In genomic region chr17:17833664-17834357, GRCh38 we compare ENCODE assay signal across 10 cellular contexts. TPM values are rescaled to one million over a fixed set of nuclear protein-coding genes. Genes with fewer than 3 reads are reported as not detected.
DNase-seq lines count a peak whose midpoint lies in the region; ATAC-seq and TF ChIP-seq lines count a peak whose summit lies in the region.
"Had no signal": no experiment of that assay in that cellular context is flagged by ENCODE, and none has a peak within 500 bp of the region (broad histone marks: within the 10 kb centered on the region; RNA-seq: fewer than 3 reads in every experiment).

No MANE protein-coding gene starts in this region.

- no peaks in the 10 kb centered on the region for H3K27me3 Mint-ChIP-seq in activated CD8-positive, alpha-beta memory T cell treated with anti-CD3 and anti-CD28 coated beads, Interleukin-2, amount 10 ng/mL, durations not matched to agents 7 days and 5 days

- POLR2A ChIA-PET in PC-3 (lab: Charles Lee; ENCODE audit: unreplicated experiment) = interaction anchor here (0.5 kb wide), 1 partner anchor 134 kb away, joined by 5 read pairs; no protein-coding TSS in a partner anchor

- no TSS peak for BruUV-seq in PC-3 (replicated peaks; lab: Mats Ljungman, UMichigan)

- H3K4me2 ChIP-seq in PC-3 (ENCODE audit: low read length) = peak overlapping the region; percentile 94

- no peak for TF ChIP-seq POLR2A in suprapubic skin (IDR thresholded peaks at IDR 0.05)

- CTCF ChIA-PET in activated CD8-positive, alpha-beta memory T cell treated with anti-CD3 and anti-CD28 coated beads, Interleukin-2, amount 10 ng/mL, durations not matched to agents 7 days and 5 days (lab: Charles Lee) = interaction anchor here (0.9 to 4.2 kb wide), 8 partner anchors 7 to 153 kb away, joined by 3 to 34 read pairs (median 4); no protein-coding TSS in a partner anchor
- CTCF ChIA-PET in PC-3 (lab: Charles Lee) = no interaction called here

- H3K4me3 ChIP-seq in PC-3 (ENCODE audit: low read length) (no peak overlapping the region; the same call in 1 of the 2 replicates), suprapubic skin (no peak overlapping the region), brain microvascular endothelial cell (ENCODE audit: low read depth, low read length) (no peak overlapping the region)
- no peak overlapping the region for H3K4me3 ChIP-seq in effector memory CD4-positive, alpha-beta T cell (ENCODE audit: insufficient read depth, low read depth, low read length, poor library complexity, severe bottlenecking)

- H3K4me1 ChIP-seq in PC-3 (ENCODE audit: insufficient read depth, low read length) = peaks cover 42% of the 10 kb centered on the region
- H3K4me1 ChIP-seq in effector memory CD4-positive, alpha-beta T cell (ENCODE audit: control insufficient read depth, insufficient read depth, low read length, poor library complexity, severe bottlenecking) = peaks cover 22% of the 10 kb centered on the region
- peaks cover 67% of the 10 kb centered on the region for H3K4me1 ChIP-seq in suprapubic skin

- H2AFZ ChIP-seq in PC-3 (ENCODE audit: low read length) = no peak overlapping the region

- no peak for TF ChIP-seq EP300 in suprapubic skin (IDR thresholded peaks at IDR 0.05)

- TF ChIP-seq CTCF in PC-3 (conservative IDR thresholded peaks at IDR 0.05; ENCODE audit: low read depth, low read length) (no peak), suprapubic skin (IDR thresholded peaks at IDR 0.05) (no peak), brain microvascular endothelial cell (IDR thresholded peaks at IDR 0.05; ENCODE audit: low read depth, low read length, missing control alignments) (no peak)

- H3K9ac ChIP-seq in PC-3 (ENCODE audit: low read length) = peak overlapping the region; percentile 30; the same call in 1 of the 2 replicates

- in situ Hi-C loops in brain microvascular endothelial cell (cut with HindIII; ENCODE audit: low pct_ligation_motif_present, low sequenced_read_pairs) = no loop called here

- H3K4me3 Mint-ChIP-seq in activated CD8-positive, alpha-beta memory T cell treated with anti-CD3 and anti-CD28 coated beads, Interleukin-2, amount 10 ng/mL, durations not matched to agents 7 days and 5 days = peak overlapping the region; percentile 85
- H3K4me3 Mint-ChIP-seq in stimulated activated effector memory CD8-positive, alpha-beta T cell treated with anti-CD3 and anti-CD28 coated beads, Interleukin-12 subunit alpha, Interleukin-12 subunit beta, amount 100 ng/mL, for 72 hours = peak overlapping the region; percentile 84

- H3K9me3 Mint-ChIP-seq in activated CD8-positive, alpha-beta memory T cell treated with anti-CD3 and anti-CD28 coated beads, Interleukin-2, amount 10 ng/mL, durations not matched to agents 7 days and 5 days (ENCODE audit: low read depth) = no peaks in the 10 kb centered on the region
- no peaks in the 10 kb centered on the region for H3K9me3 Mint-ChIP-seq in stimulated activated effector memory CD8-positive, alpha-beta T cell treated with anti-CD3 and anti-CD28 coated beads, Interleukin-12 subunit alpha, Interleukin-12 subunit beta, amount 100 ng/mL, for 72 hours
- H3K9me3 Mint-ChIP-seq: nephron progenitor cell had no signal

- WGBS in suprapubic skin = 83% methylated on average over 8 of the region's 8 CpGs

- no peaks in the 10 kb centered on the region for H3K9me3 ChIP-seq in PC-3 (ENCODE audit: low read length)
- no peaks in the 10 kb centered on the region for H3K9me3 ChIP-seq in effector memory CD4-positive, alpha-beta T cell (ENCODE audit: control insufficient read depth, low read length)
- H3K9me3 ChIP-seq in suprapubic skin = no peaks in the 10 kb centered on the region

- H4K20me1 ChIP-seq in PC-3 (ENCODE audit: low read length) = peaks cover 33% of the 10 kb centered on the region

- no peaks in the 10 kb centered on the region for H3F3A ChIP-seq in PC-3 (ENCODE audit: low read length, unreplicated experiment)

- H3K27me3 ChIP-seq in PC-3 (ENCODE audit: low read length) = no peaks in the 10 kb centered on the region
- no peaks in the 10 kb centered on the region for H3K27me3 ChIP-seq in effector memory CD4-positive, alpha-beta T cell (replicated peaks; ENCODE audit: control insufficient read depth, insufficient read depth, low read length, poor library complexity, severe bottlenecking)
- H3K27me3 ChIP-seq in suprapubic skin = no peaks in the 10 kb centered on the region
- no peaks in the 10 kb centered on the region for H3K27me3 ChIP-seq in brain microvascular endothelial cell (replicated peaks)

- H3K36me3 Mint-ChIP-seq in activated CD8-positive, alpha-beta memory T cell treated with anti-CD3 and anti-CD28 coated beads, Interleukin-2, amount 10 ng/mL, durations not matched to agents 7 days and 5 days = peaks cover 13% of the 10 kb centered on the region
- H3K36me3 Mint-ChIP-seq in stimulated activated effector memory CD8-positive, alpha-beta T cell treated with anti-CD3 and anti-CD28 coated beads, Interleukin-12 subunit alpha, Interleukin-12 subunit beta, amount 100 ng/mL, for 72 hours = peaks cover 39% of the 10 kb centered on the region

- intact Hi-C loops in PC-3 (cut with micrococcal nuclease) = no loop called here

- no peak for ATAC-seq in activated CD8-positive, alpha-beta memory T cell treated with anti-CD3 and anti-CD28 coated beads, Interleukin-2, amount 10 ng/mL, durations not matched to agents 7 days and 5 days
- ATAC-seq in PC-3 = no peak
- ATAC-seq in stimulated activated effector memory CD8-positive, alpha-beta T cell treated with anti-CD3 and anti-CD28 coated beads, Interleukin-12 subunit alpha, Interleukin-12 subunit beta, amount 100 ng/mL, for 72 hours = no peak

- H3K27ac Mint-ChIP-seq in activated CD8-positive, alpha-beta memory T cell treated with anti-CD3 and anti-CD28 coated beads, Interleukin-2, amount 10 ng/mL, durations not matched to agents 7 days and 5 days = peak overlapping the region; percentile 95
- no peak overlapping the region for H3K27ac Mint-ChIP-seq in stimulated activated effector memory CD8-positive, alpha-beta T cell treated with anti-CD3 and anti-CD28 coated beads, Interleukin-12 subunit alpha, Interleukin-12 subunit beta, amount 100 ng/mL, for 72 hours
- H3K27ac Mint-ChIP-seq: nephron progenitor cell had no signal

- H3K36me3 ChIP-seq in PC-3 (ENCODE audit: low read depth, low read length) = peaks cover 10% of the 10 kb centered on the region; the same call in 1 of the 2 replicates
- no peaks in the 10 kb centered on the region for H3K36me3 ChIP-seq in effector memory CD4-positive, alpha-beta T cell (ENCODE audit: control insufficient read depth, insufficient read depth, low read length)
- no peaks in the 10 kb centered on the region for H3K36me3 ChIP-seq in suprapubic skin
- H3K36me3 ChIP-seq in brain microvascular endothelial cell (replicated peaks) = peaks cover 16% of the 10 kb centered on the region

- no peaks in the 10 kb centered on the region for H3K9me2 ChIP-seq in PC-3 (replicated peaks; ENCODE audit: low read length)

- no peak for DNase-seq in activated CD8-positive, alpha-beta memory T cell treated with anti-CD3 and anti-CD28 coated beads, Interleukin-2, amount 10 ng/mL, durations not matched to agents 7 days and 5 days
- no peak for DNase-seq in activated CD8-positive, alpha-beta memory T cell treated with anti-CD3 and anti-CD28 coated beads for 24 hours
- no peak for DNase-seq in PC-3
- DNase-seq in effector memory CD4-positive, alpha-beta T cell = no peak
- no peak for DNase-seq in stimulated activated effector memory CD8-positive, alpha-beta T cell treated with anti-CD3 and anti-CD28 coated beads, Interleukin-12 subunit alpha, Interleukin-12 subunit beta, amount 100 ng/mL, for 72 hours (ENCODE audit: low spot score in 2 of 2)
- DNase-seq in suprapubic skin (ENCODE audit: low spot score in 2 of 2) = no peak
- DNase-seq in D341Med (ENCODE audit: low spot score) = no peak
- DNase-seq in brain microvascular endothelial cell = no peak
- DNase-seq: NCI-H1417 treated with DMSO at 0.1 percent for 48 hours, nephron progenitor cell had no signal

- H3K4me1 Mint-ChIP-seq in activated CD8-positive, alpha-beta memory T cell treated with anti-CD3 and anti-CD28 coated beads, Interleukin-2, amount 10 ng/mL, durations not matched to agents 7 days and 5 days = peaks cover 61% of the 10 kb centered on the region
- peaks cover 52% of the 10 kb centered on the region for H3K4me1 Mint-ChIP-seq in stimulated activated effector memory CD8-positive, alpha-beta T cell treated with anti-CD3 and anti-CD28 coated beads, Interleukin-12 subunit alpha, Interleukin-12 subunit beta, amount 100 ng/mL, for 72 hours

- H3K27ac ChIP-seq in PC-3 (ENCODE audit: low read length) = peak overlapping the region; percentile 24
- H3K27ac ChIP-seq in effector memory CD4-positive, alpha-beta T cell (ENCODE audit: insufficient read depth, low read length, poor library complexity, severe bottlenecking) = peak overlapping the region; percentile 40
- no peak overlapping the region for H3K27ac ChIP-seq in suprapubic skin
- no peak overlapping the region for H3K27ac ChIP-seq in brain microvascular endothelial cell

- H3K79me2 ChIP-seq in PC-3 (ENCODE audit: low read length) = peaks cover 85% of the 10 kb centered on the region

RNA-seq across cellular contexts. Expression of gene SREBF1, which starts 3.0 kb away (rescaled TPM):
- 100 to 1,000 TPM in 1 of 2 experiments, 10 to 100 TPM in 1; 90.6 to 184 TPM for total RNA-seq in activated CD8-positive, alpha-beta memory T cell treated with anti-CD3 and anti-CD28 coated beads, Interleukin-2, amount 10 ng/mL, durations not matched to agents 7 days and 5 days
- total RNA-seq in PC-3 (2014; rRNA removed) (167 and 194 TPM in 2 replicates), suprapubic skin (100 to 1,000 TPM in 2 of 4 donors, 10 to 100 TPM in 2; 78.1 to 124 (median 91.7) TPM)

Comparison
In these comparisons a context has a peak if more than half of its experiments do, and no peak if none do; other contexts are left out.
1. H3K27ac ChIP-seq: peak in PC-3 (single experiment) and effector memory CD4-positive, alpha-beta T cell (single experiment); none in suprapubic skin (single experiment) and brain microvascular endothelial cell (single experiment).